26 cellular contexts compared by ENCODE assay signal in the genomic region with DNA sequence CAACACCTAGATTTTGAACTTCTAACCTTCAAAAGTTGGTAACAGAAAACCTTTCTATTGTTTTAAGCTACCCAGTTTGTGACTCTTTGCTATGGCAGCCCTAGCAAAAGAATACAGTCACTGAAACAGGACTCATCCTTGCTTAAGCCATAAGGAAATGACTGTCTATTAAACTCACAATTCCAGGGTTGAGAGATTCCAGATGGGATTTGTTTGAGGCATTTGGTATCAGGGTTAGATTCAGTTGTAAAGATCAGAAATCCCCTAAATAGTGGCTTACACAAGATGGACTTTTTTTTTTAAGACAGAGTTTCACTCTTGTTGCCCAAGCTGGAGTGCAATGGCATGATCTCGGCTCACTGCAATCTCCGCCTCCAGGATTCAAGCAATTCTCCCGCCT.
"Had no signal": no experiment of that assay in that cellular context is flagged by ENCODE, and none has a peak within 500 bp of the region (broad histone marks: within the 10 kb centered on the region; RNA-seq: fewer than 3 reads in every experiment).

No MANE protein-coding gene starts in this region.

- H3K27ac ChIP-seq: SK-N-MC, VCaP had no signal

- ATAC-seq: Panc1, Right ventricle myocardium inferior, T-cell had no signal

- DNase-seq: activated CD4-positive, alpha-beta memory T cell treated with anti-CD3 and anti-CD28 coated beads for 36 hours; activated CD4-positive, alpha-beta T cell treated with anti-CD3 and anti-CD28 coated beads, Interleukin-2, amount 10 ng/mL, durations not matched to agents 7 days and 5 days; activated CD4-positive, CD25-positive, alpha-beta regulatory T cell; activated CD8-positive, alpha-beta memory T cell treated with anti-CD3 and anti-CD28 coated beads for 24 hours; activated gamma-delta T cell treated with Interleukin-2 at 50 U/mL for 16 hours; activated naive CD4-positive, alpha-beta T cell treated with anti-CD3 and anti-CD28 coated beads, Interleukin-2, amount 10 ng/mL, durations not matched to agents 7 days and 5 days; activated naive CD8-positive, alpha-beta T cell treated with anti-CD3 and anti-CD28 coated beads for 36 hours; activated T-cell treated with anti-CD3 and anti-CD28 coated beads, Interleukin-2, amount 50 U/mL, for 48 hours; anterior cingulate cortex; MM.1S; NCI-H1105; NCI-H1436; NCI-H1694 treated with DMSO at 0.1 percent for 48 hours; NCI-H2029 treated with DMSO at 0.1 percent for 48 hours; NCI-H345; NCI-H510A; NCI-H526 treated with DMSO at 0.1 percent for 48 hours; NCI-H82; NK-92 treated with Interleukin-12 subunit alpha and Interleukin-12 subunit beta, amount 100 ng/mL, for 24 hours; OCI-M1; RPMI8226; T-cell had no signal

- H3K4me3 ChIP-seq: SK-N-MC had no signal
